ENCODE assay signal across 1 cellular context in the genomic region with DNA sequence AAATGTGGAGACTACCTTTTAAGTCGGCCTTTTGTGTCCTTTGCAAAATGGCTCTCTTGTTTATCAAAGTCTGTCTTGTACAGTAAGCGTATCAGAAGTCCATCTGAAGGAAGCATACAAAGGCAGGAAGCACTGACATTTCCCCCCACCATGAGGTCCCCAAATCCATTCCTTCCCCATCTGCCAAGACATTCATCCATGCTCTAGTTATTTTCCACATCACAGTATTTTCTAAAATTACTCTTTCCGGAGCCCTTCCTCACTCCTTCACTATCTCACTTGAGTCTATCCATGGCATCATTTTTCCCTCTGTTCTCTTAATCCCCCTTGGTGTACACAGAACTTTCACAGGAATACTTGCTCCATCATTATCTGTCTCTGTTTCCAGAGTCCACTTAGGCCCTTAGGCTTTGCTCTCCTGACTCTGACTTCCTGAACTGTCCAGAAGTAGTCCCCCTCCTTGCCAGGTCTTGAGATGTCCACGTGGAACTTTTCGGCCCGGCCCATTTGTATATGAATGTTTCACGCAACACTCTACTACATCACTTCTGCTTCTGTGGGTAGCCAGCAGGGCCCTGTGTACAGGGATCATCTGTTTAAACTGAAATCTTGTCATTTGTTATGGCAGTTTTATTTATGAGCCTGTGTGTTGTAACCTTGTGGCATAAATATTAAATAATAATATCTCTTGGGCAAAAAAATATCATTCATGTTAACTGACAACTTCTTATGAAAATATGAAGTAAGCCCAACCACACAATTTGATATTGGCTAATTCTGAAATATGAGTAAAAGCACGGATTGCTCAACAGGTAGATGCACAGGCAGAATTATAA.
A peak's percentile ranks its signal among the peaks of the same experiment; 100 is the strongest.
TF ChIP-seq lines count a peak whose summit lies in the region.

No MANE protein-coding gene starts in this region.

TF ChIP-seq in K562, 482 proteins besides CTCF, POLR2A, EP300 and RAD21 (continued from another document and continues in another):
- peak in 1 of 2 experiments; percentile 22; a peak in 1 of 4 replicates for TF ChIP-seq HDAC1 (IDR thresholded peaks at IDR 0.05)
- TF ChIP-seq TBP (optimal IDR thresholded peaks at IDR 0.05; ENCODE audit: low read depth, low read length), result peak; percentile 69
- TF ChIP-seq MYC (IDR thresholded peaks at IDR 0.05; ENCODE audit: low read depth, low read length), result peak; percentile 74; the same call in 1 of the 2 replicates
- no peak for TF ChIP-seq MYC (CRISPR knock-in tag; IDR thresholded peaks at IDR 0.05; ENCODE audit: borderline replicate concordance, low read depth)
- no peak for TF ChIP-seq ZNF584 (CRISPR knock-in tag; IDR thresholded peaks at IDR 0.05; ENCODE audit: low read depth)
- TF ChIP-seq ATF1 (CRISPR knock-in tag; IDR thresholded peaks at IDR 0.05), result no peak
- TF ChIP-seq ATF1 (tag; IDR thresholded peaks at IDR 0.05), result peak; percentile 33
- TF ChIP-seq ZNF449 (CRISPR knock-in tag; IDR thresholded peaks at IDR 0.05), result 0 out of 2 replicates have a peak, but pooled peaks have one; percentile 4
- TF ChIP-seq ZNF507 (tag; conservative IDR thresholded peaks at IDR 0.05), result no peak
- TF ChIP-seq YY1 (IDR thresholded peaks at IDR 0.05; ENCODE audit: borderline replicate concordance in 1 of 3, control insufficient read depth in 1 of 3, extremely low read depth in 1 of 3, insufficient read depth in 3 of 3, insufficient read length in 1 of 3, insufficient replicate concordance in 2 of 3, low read depth in 1 of 3, low read length in 2 of 3), result no peak
- TF ChIP-seq, protein P1, sequence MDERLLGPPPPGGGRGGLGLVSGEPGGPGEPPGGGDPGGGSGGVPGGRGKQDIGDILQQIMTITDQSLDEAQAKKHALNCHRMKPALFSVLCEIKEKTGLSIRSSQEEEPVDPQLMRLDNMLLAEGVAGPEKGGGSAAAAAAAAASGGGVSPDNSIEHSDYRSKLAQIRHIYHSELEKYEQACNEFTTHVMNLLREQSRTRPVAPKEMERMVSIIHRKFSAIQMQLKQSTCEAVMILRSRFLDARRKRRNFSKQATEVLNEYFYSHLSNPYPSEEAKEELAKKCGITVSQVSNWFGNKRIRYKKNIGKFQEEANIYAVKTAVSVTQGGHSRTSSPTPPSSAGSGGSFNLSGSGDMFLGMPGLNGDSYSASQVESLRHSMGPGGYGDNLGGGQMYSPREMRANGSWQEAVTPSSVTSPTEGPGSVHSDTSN (CRISPR knock-in tag; IDR thresholded peaks at IDR 0.05; ENCODE audit: low read depth), result no peak
- TF ChIP-seq, protein P1 (tag; conservative IDR thresholded peaks at IDR 0.05; ENCODE audit: low read depth), result peak; percentile 69; the same call in 1 of the 2 replicates
- no peak for TF ChIP-seq ZBTB43 (CRISPR knock-in tag; IDR thresholded peaks at IDR 0.05)
- TF ChIP-seq VEZF1 (CRISPR knock-in tag; IDR thresholded peaks at IDR 0.05), result peak; percentile 39
- TF ChIP-seq ZNF778 (CRISPR knock-in tag; IDR thresholded peaks at IDR 0.05), result no peak
- TF ChIP-seq, protein P2, sequence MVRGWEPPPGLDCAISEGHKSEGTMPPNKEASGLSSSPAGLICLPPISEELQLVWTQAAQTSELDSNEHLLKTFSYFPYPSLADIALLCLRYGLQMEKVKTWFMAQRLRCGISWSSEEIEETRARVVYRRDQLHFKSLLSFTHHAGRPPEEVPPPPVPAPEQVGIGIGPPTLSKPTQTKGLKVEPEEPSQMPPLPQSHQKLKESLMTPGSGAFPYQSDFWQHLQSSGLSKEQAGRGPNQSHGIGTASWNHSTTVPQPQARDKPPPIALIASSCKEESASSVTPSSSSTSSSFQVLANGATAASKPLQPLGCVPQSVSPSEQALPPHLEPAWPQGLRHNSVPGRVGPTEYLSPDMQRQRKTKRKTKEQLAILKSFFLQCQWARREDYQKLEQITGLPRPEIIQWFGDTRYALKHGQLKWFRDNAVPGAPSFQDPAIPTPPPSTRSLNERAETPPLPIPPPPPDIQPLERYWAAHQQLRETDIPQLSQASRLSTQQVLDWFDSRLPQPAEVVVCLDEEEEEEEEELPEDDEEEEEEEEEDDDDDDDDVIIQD (CRISPR knock-in tag; IDR thresholded peaks at IDR 0.05), result no peak
- no peak for TF ChIP-seq TCF7 (IDR thresholded peaks at IDR 0.05; ENCODE audit: borderline replicate concordance)
- TF ChIP-seq, protein P3, sequence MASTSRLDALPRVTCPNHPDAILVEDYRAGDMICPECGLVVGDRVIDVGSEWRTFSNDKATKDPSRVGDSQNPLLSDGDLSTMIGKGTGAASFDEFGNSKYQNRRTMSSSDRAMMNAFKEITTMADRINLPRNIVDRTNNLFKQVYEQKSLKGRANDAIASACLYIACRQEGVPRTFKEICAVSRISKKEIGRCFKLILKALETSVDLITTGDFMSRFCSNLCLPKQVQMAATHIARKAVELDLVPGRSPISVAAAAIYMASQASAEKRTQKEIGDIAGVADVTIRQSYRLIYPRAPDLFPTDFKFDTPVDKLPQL (IDR thresholded peaks at IDR 0.05; ENCODE audit: extremely low read depth, insufficient read length), result no peak
- no peak for TF ChIP-seq TOE1 (IDR thresholded peaks at IDR 0.05; ENCODE audit: borderline replicate concordance)
- TF ChIP-seq TOE1 (CRISPR knock-in tag; IDR thresholded peaks at IDR 0.05; ENCODE audit: borderline replicate concordance, low read depth), result no peak
- TF ChIP-seq NRF1 (conservative IDR thresholded peaks at IDR 0.05 in 1 of 2, IDR thresholded peaks at IDR 0.05 in 1 of 2), result 0 out of 4 replicates have a peak, but pooled peaks of 1 of the 2 experiments have one; percentile 24
- TF ChIP-seq CTBP1 (IDR thresholded peaks at IDR 0.05; ENCODE audit: borderline replicate concordance), result 0 out of 2 replicates have a peak, but pooled peaks have one; percentile 29
- TF ChIP-seq POLR2AphosphoS5 (IDR thresholded peaks at IDR 0.05; ENCODE audit: control insufficient read depth, insufficient read depth, low read depth, low read length), result peak; percentile 51; the same call in 1 of the 2 replicates
- TF ChIP-seq, protein P4, sequence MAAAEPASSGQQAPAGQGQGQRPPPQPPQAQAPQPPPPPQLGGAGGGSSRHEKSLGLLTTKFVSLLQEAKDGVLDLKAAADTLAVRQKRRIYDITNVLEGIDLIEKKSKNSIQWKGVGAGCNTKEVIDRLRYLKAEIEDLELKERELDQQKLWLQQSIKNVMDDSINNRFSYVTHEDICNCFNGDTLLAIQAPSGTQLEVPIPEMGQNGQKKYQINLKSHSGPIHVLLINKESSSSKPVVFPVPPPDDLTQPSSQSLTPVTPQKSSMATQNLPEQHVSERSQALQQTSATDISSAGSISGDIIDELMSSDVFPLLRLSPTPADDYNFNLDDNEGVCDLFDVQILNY (CRISPR knock-in tag; IDR thresholded peaks at IDR 0.05), result no peak
- TF ChIP-seq SPI1 (IDR thresholded peaks at IDR 0.05; ENCODE audit: borderline replicate concordance, low read depth, low read length), result peak; percentile 74
- no peak for TF ChIP-seq MYBL2 (IDR thresholded peaks at IDR 0.05; ENCODE audit: low read depth)
- TF ChIP-seq MYBL2 (CRISPR knock-in tag; IDR thresholded peaks at IDR 0.05; ENCODE audit: borderline replicate concordance), result no peak
- TF ChIP-seq MCM5 (IDR thresholded peaks at IDR 0.05; ENCODE audit: low read depth), result no peak
- no peak for TF ChIP-seq PHB2 (IDR thresholded peaks at IDR 0.05; ENCODE audit: low read depth)
